25 cellular contexts compared by ENCODE assay signal in the genomic region with DNA sequence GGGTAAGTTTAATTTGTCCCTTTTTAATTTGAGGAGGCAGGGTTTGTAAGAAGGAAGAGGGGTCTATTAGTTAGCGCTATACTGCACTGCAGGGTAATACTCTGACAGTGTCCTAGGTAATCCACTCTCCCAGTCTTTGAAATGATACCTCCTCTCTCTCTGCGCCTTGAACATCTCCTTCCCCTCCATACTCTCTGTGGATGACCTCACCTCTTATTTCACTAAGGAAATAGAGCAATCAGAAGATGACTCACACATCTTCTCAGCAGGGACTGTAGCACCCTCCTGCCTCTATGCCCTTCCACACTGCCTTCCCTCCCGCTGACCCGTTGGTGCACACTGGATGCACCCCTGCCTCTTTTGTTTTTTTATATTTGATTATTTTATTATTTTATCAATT.
DNase-seq lines count a peak whose midpoint lies in the region; ATAC-seq, FAIRE-seq and TF ChIP-seq lines count a peak whose summit lies in the region.
"Had no signal": no experiment of that assay in that cellular context is flagged by ENCODE, and none has a peak within 500 bp of the region (broad histone marks: within the 10 kb centered on the region; RNA-seq: fewer than 3 reads in every experiment).

No MANE protein-coding gene starts in this region.

- ATAC-seq in A549 = peak; percentile 50 to 54; a peak in 3 of 6 replicates
- peak; percentile 52; the same call in 1 of the 2 replicates for ATAC-seq in PC-3
- ATAC-seq in GM21717 (IDR thresholded peaks at IDR 0.05; ENCODE audit: unreplicated experiment) = no peak
- ATAC-seq: left cardiac atrium; naive thymus-derived CD4-positive, alpha-beta T cell; Panc1; T-helper 17 cell had no signal

- no peak overlapping the region for H3K27ac ChIP-seq in A549
- no peak overlapping the region for H3K27ac ChIP-seq in PC-3 (ENCODE audit: low read length)
- H3K27ac ChIP-seq in mammary epithelial cell (ENCODE audit: insufficient read depth, low read depth, low read length) = no peak overlapping the region
- H3K27ac ChIP-seq in colonic mucosa = no peak overlapping the region
- H3K27ac ChIP-seq: cardiac muscle cell, thyroid gland had no signal

- H3K4me2 ChIP-seq in A549 (no peak overlapping the region), PC-3 (ENCODE audit: low read length) (no peak overlapping the region), mammary epithelial cell (ENCODE audit: insufficient read depth, low read depth, low read length) (no peak overlapping the region)
- H3K4me2 ChIP-seq: smooth muscle cell had no signal

- CTCF ChIA-PET in A549 (lab: Yijun Ruan, JAX) (no interaction called here), PC-3 (lab: Charles Lee) (no interaction called here), mammary epithelial cell (lab: Charles Lee; ENCODE audit: low non-redundant PET) (no interaction called here)

- no peaks in the 10 kb centered on the region for H3F3A ChIP-seq in PC-3 (ENCODE audit: low read length, unreplicated experiment)

- no peak for TF ChIP-seq RAD21 in A549 (conservative IDR thresholded peaks at IDR 0.05 in 1 of 2, IDR thresholded peaks at IDR 0.05 in 1 of 2)

- 67% methylated on average over 4 of the region's 4 CpGs for WGBS in A549 (ENCODE audit: missing lambda C conversion rate)
- 100% methylated on average over 4 of the region's 4 CpGs for WGBS in mammary epithelial cell (ENCODE audit: low coverage, missing lambda C conversion rate)

- no peaks in the 10 kb centered on the region for H3K9me3 ChIP-seq in A549
- no peaks in the 10 kb centered on the region for H3K9me3 ChIP-seq in PC-3 (ENCODE audit: low read length)
- H3K9me3 ChIP-seq in mammary epithelial cell (replicated peaks; ENCODE audit: insufficient read depth, low read length) = no peaks in the 10 kb centered on the region
- no peaks in the 10 kb centered on the region for H3K9me3 ChIP-seq in colonic mucosa
- H3K9me3 ChIP-seq: thyroid gland had no signal

- intact Hi-C loops in PC-3 (cut with micrococcal nuclease) (no loop called here), mammary epithelial cell (cut with micrococcal nuclease) (no loop called here), colonic mucosa (cut with DNase I) (no loop called here)

- 0 out of 2 replicates have a peak, but pooled peaks cover 4% of the 10 kb centered on the region for H4K20me1 ChIP-seq in PC-3 (ENCODE audit: low read length)
- no peaks in the 10 kb centered on the region for H4K20me1 ChIP-seq in mammary epithelial cell (ENCODE audit: insufficient read depth, low read length)

- TF ChIP-seq POLR2A in A549 (IDR thresholded peaks at IDR 0.05; ENCODE audit: low read length) = no peak

- in situ Hi-C loops in mammary epithelial cell (cut with MboI; ENCODE audit: low sequenced_read_pairs in 2 of 2) = no loop called here

- H3K79me2 ChIP-seq in PC-3 (ENCODE audit: low read length) = no peaks in the 10 kb centered on the region
- no peaks in the 10 kb centered on the region for H3K79me2 ChIP-seq in mammary epithelial cell (ENCODE audit: insufficient read depth, low read length)

- no peak for TF ChIP-seq EP300 in A549 (IDR thresholded peaks at IDR 0.05)

- BruUV-seq in PC-3 (replicated peaks; lab: Mats Ljungman, UMichigan) = no TSS peak
- BruUV-seq in mammary epithelial cell (replicated peaks; lab: Mats Ljungman, UMichigan) = no TSS peak

- H3K36me3 ChIP-seq in PC-3 (ENCODE audit: low read depth, low read length) (no peaks in the 10 kb centered on the region), mammary epithelial cell (ENCODE audit: insufficient read depth, low read length) (no peaks in the 10 kb centered on the region), colonic mucosa (no peaks in the 10 kb centered on the region)
- H3K36me3 ChIP-seq: cardiac muscle cell, thyroid gland had no signal

- no peaks in the 10 kb centered on the region for H3K9me2 ChIP-seq in PC-3 (replicated peaks; ENCODE audit: low read length)

- H3K4me3 ChIP-seq in A549 (no peak overlapping the region), PC-3 (ENCODE audit: low read length) (no peak overlapping the region), mammary epithelial cell (replicated peaks in 1 of 3; ENCODE audit: insufficient read depth in 1 of 3, low read depth in 2 of 3, low read length in 3 of 3) (no peak overlapping the region), colonic mucosa (no peak overlapping the region)
- H3K4me3 ChIP-seq: cardiac muscle cell, smooth muscle cell, thyroid gland had no signal

- H2AFZ ChIP-seq in PC-3 (ENCODE audit: low read length) (no peak overlapping the region), mammary epithelial cell (ENCODE audit: low read depth, low read length) (no peak overlapping the region)

- H3K27me3 ChIP-seq in PC-3 (ENCODE audit: low read length) (no peaks in the 10 kb centered on the region), mammary epithelial cell (ENCODE audit: insufficient read depth, low read length) (no peaks in the 10 kb centered on the region), colonic mucosa (no peaks in the 10 kb centered on the region)
- H3K27me3 ChIP-seq: cardiac muscle cell, thyroid gland had no signal

- no peak for TF ChIP-seq CTCF in A549 (IDR thresholded peaks at IDR 0.05)
- TF ChIP-seq CTCF in PC-3 (conservative IDR thresholded peaks at IDR 0.05; ENCODE audit: low read depth, low read length) = no peak
- no peak for TF ChIP-seq CTCF in mammary epithelial cell (conservative IDR thresholded peaks at IDR 0.05 in 1 of 2, IDR thresholded peaks at IDR 0.05 in 1 of 2; ENCODE audit: extremely low read depth in 1 of 2, insufficient read depth in 1 of 2, low read depth in 1 of 2, low read length in 2 of 2)
- no peak for TF ChIP-seq CTCF in colonic mucosa (IDR thresholded peaks at IDR 0.05)

- dilution Hi-C loops in mammary epithelial cell (cut with HindIII; ENCODE audit: low sequenced_read_pairs) = no loop called here

- no peak for FAIRE-seq in A549 (lab: Jason Lieb, UNC)
- FAIRE-seq: endometrium had no signal

- DNase-seq in A549 (ENCODE audit: low read depth in 1 of 2, low spot score in 1 of 2) = peak in 1 of 2 experiments; percentile 5
- DNase-seq in EL = peak; percentile 5
- DNase-seq in PC-3 = peak; percentile 42
- DNase-seq in mammary epithelial cell = peak; percentile 35
- no peak for DNase-seq in NCI-H2227 treated with DMSO at 0.1 percent for 48 hours (lab: John Stamatoyannopoulos, UW)
- DNase-seq in colonic mucosa = no peak
- no peak for DNase-seq in activated CD8-positive, alpha-beta memory T cell treated with anti-CD3 and anti-CD28 coated beads, Interleukin-2, amount 50 U/mL, for 4 hours
- DNase-seq: activated CD4-positive, alpha-beta T cell treated with anti-CD3 and anti-CD28 coated beads, Interleukin-2, amount 10 ng/mL, durations not matched to agents 24 days and 14 days; CD4-positive, alpha-beta T cell; DMS 273 treated with DMSO at 0.1 percent for 48 hours; GF-D8; left cardiac atrium; naive thymus-derived CD4-positive, alpha-beta T cell; NCI-H1436 treated with DMSO at 0.1 percent for 48 hours; NCI-H2171 treated with DMSO at 0.1 percent for 48 hours; NCI-H748 treated with DMSO at 0.1 percent for 48 hours; occipital lobe; stimulated activated naive B cell treated with anti-CD40 and anti-IgM and Interleukin-4, amounts not matched to agents 10 μg/mL and 1 μg/mL and 100 μg/mL, for 72 hours; T-helper 17 cell; thyroid gland had no signal

- POLR2A ChIA-PET in A549 (lab: Yijun Ruan, JAX) = no interaction called here
- POLR2A ChIA-PET in PC-3 (lab: Charles Lee; ENCODE audit: unreplicated experiment) = no interaction called here

- H3K9ac ChIP-seq in PC-3 (ENCODE audit: low read length) (no peak overlapping the region), mammary epithelial cell (ENCODE audit: insufficient read depth, low read length) (no peak overlapping the region), colonic mucosa (ENCODE audit: low read depth in 2 of 2, low read length in 2 of 2) (no peak overlapping the region)

- H3K4me1 ChIP-seq in A549 = no peaks in the 10 kb centered on the region
- peaks cover 14% of the 10 kb centered on the region for H3K4me1 ChIP-seq in PC-3 (ENCODE audit: insufficient read depth, low read length)
- H3K4me1 ChIP-seq in mammary epithelial cell (ENCODE audit: insufficient read depth, low read length) = no peaks in the 10 kb centered on the region
- H3K4me1 ChIP-seq in colonic mucosa = no peaks in the 10 kb centered on the region
- H3K4me1 ChIP-seq: thyroid gland had no signal

TF ChIP-seq in A549, 52 proteins besides CTCF, POLR2A, EP300 and RAD21:
- TF ChIP-seq KDM5A (IDR thresholded peaks at IDR 0.05) (no peak), RCOR1 (IDR thresholded peaks at IDR 0.05; ENCODE audit: low read depth, low read length) (no peak), EHMT2 (IDR thresholded peaks at IDR 0.05; ENCODE audit: low read depth) (no peak), CEBPB (IDR thresholded peaks at IDR 0.05) (no peak), HDAC2 (IDR thresholded peaks at IDR 0.05) (no peak), RNF2 (IDR thresholded peaks at IDR 0.05; ENCODE audit: borderline replicate concordance, low read depth) (no peak), NPAS2 (CRISPR knock-in tag; IDR thresholded peaks at IDR 0.05; ENCODE audit: borderline replicate concordance) (no peak), HEYL (CRISPR knock-in tag; IDR thresholded peaks at IDR 0.05) (no peak), FOSL2 (IDR thresholded peaks at IDR 0.05) (no peak), FOSL2 (CRISPR knock-in tag; IDR thresholded peaks at IDR 0.05) (no peak)
- TF ChIP-seq, protein P1, sequence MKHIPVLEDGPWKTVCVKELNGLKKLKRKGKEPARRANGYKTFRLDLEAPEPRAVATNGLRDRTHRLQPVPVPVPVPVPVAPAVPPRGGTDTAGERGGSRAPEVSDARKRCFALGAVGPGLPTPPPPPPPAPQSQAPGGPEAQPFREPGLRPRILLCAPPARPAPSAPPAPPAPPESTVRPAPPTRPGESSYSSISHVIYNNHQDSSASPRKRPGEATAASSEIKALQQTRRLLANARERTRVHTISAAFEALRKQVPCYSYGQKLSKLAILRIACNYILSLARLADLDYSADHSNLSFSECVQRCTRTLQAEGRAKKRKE (CRISPR knock-in tag; IDR thresholded peaks at IDR 0.05; ENCODE audit: low read depth) = no peak

Comparison
In these comparisons a context has a peak if more than half of its experiments do, and no peak if none do; other contexts are left out.
1. DNase-seq: peak in EL (single experiment), PC-3 (single experiment) and mammary epithelial cell (single experiment); none in NCI-H2227 treated with DMSO at 0.1 percent for 48 hours (single experiment), colonic mucosa (single experiment) and activated CD8-positive, alpha-beta memory T cell treated with anti-CD3 and anti-CD28 coated beads, Interleukin-2, amount 50 U/mL, for 4 hours (single experiment).